8 cellular contexts compared by ENCODE assay signal in the genomic region with DNA sequence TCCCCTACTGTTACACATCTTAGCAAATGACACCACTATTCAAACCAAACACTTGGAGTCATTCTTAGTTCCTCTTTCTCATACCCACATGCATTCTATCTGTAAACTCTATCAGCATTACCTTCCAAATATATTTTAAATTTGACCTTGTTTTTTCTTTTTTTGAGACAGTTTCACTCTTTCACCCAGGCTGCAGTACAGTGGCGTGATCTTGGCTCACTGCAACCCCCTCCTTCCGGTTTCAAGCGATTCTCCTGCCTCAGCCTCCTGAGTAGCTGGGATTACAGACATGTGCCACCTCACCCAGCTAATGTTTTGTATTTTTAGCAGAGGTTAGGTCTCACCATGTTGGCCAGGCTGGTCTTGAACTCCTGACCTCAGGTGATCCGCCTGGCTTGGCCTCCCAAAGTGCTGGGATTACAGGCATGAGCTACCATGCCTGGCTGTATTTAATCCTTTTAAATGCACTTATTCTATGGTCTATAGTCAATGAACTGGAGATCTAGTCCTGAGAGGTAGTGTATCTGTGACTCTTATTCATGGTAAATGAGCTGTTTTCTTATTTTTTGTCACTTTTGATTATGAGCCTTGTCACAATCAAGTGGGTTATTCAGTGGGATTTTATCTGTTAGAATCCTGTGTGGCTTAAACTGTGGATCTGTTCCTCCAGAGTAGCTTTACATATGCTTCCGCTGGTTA.
DNase-seq lines count a peak whose midpoint lies in the region; ATAC-seq and TF ChIP-seq lines count a peak whose summit lies in the region.

No MANE protein-coding gene starts in this region.

- peak overlapping the region; percentile 64 for H3K9ac ChIP-seq in OCI-LY3 (ENCODE audit: low read length)

- no peak overlapping the region for H2AFZ ChIP-seq in OCI-LY3 (ENCODE audit: low read depth, low read length)

- POLR2A ChIA-PET in naive thymus-derived CD8-positive, alpha-beta T cell (lab: Charles Lee): interaction anchor here (0.6 to 1.8 kb wide), 2 partner anchors 12 to 34 kb away, joined by 4 to 6 read pairs; no protein-coding TSS in a partner anchor

- DNase-seq in naive thymus-derived CD8-positive, alpha-beta T cell: peak in 2 of 10 donors; percentile 1 to 9
- no peak for DNase-seq in retina
- no peak for DNase-seq in left lobe of liver (ENCODE audit: low spot score)
- DNase-seq in epidermal melanocyte (ENCODE audit: insufficient read length, low spot score): no peak

- H3K27me3 ChIP-seq in OCI-LY3 (ENCODE audit: low read depth, low read length): no peaks in the 10 kb centered on the region

- peaks cover 0 to 38% (median 9%) of the 10 kb centered on the region in 3 donors for H3K36me3 Mint-ChIP-seq in naive thymus-derived CD8-positive, alpha-beta T cell

- H3K27ac Mint-ChIP-seq in naive thymus-derived CD8-positive, alpha-beta T cell: peak overlapping the region; percentile 36 to 89 (median 82)

- no peaks in the 10 kb centered on the region for H3K27me3 Mint-ChIP-seq in naive thymus-derived CD8-positive, alpha-beta T cell

- H3K4me1 Mint-ChIP-seq in naive thymus-derived CD8-positive, alpha-beta T cell: peaks cover 20 to 60% (median 48%) of the 10 kb centered on the region in 4 donors

- peaks cover 39% of the 10 kb centered on the region for H3K4me1 ChIP-seq in OCI-LY3 (ENCODE audit: low read length)

- peak overlapping the region; percentile 59 for H3K4me3 ChIP-seq in OCI-LY3 (ENCODE audit: low read length)

- peaks cover 33% of the 10 kb centered on the region for H3K36me3 ChIP-seq in OCI-LY3 (replicated peaks; ENCODE audit: low read depth, low read length)

- TF ChIP-seq CTCF in OCI-LY3 (IDR thresholded peaks at IDR 0.05; ENCODE audit: low read depth, low read length): no peak

- H4K20me1 ChIP-seq in OCI-LY3 (ENCODE audit: insufficient read depth, low read length): peaks cover 31% of the 10 kb centered on the region

- H3K4me3 Mint-ChIP-seq in naive thymus-derived CD8-positive, alpha-beta T cell: peak overlapping the region in 6 of 10 donors; percentile 0 to 58 (median 39)

- H3K27ac ChIP-seq in OCI-LY3 (ENCODE audit: low read length): peak overlapping the region; percentile 86

- H3K4me2 ChIP-seq in OCI-LY3 (ENCODE audit: low read length): peak overlapping the region; percentile 83

- peaks cover 53% of the 10 kb centered on the region for H3K79me2 ChIP-seq in OCI-LY3 (ENCODE audit: low read length)

- peaks cover 3% of the 10 kb centered on the region; the same call in 1 of the 2 replicates for H3K9me3 ChIP-seq in OCI-LY3 (ENCODE audit: insufficient read depth, low read length)

- no peaks in the 10 kb centered on the region for H3K9me3 Mint-ChIP-seq in naive thymus-derived CD8-positive, alpha-beta T cell

- ATAC-seq in GM18868 (IDR thresholded peaks at IDR 0.05; ENCODE audit: unreplicated experiment) (peak; percentile 79), HG02840 (IDR thresholded peaks at IDR 0.05; ENCODE audit: low FRiP score, unreplicated experiment) (peak; percentile 72), left lobe of liver (no peak), GM19023 (IDR thresholded peaks at IDR 0.05; ENCODE audit: unreplicated experiment) (no peak)
- ATAC-seq in naive thymus-derived CD8-positive, alpha-beta T cell: peak; percentile 42 to 45

Comparison
In these comparisons a context has a peak if more than half of its experiments do, and no peak if none do; other contexts are left out.
1. ATAC-seq: peak in GM18868 (single experiment), HG02840 (single experiment) and naive thymus-derived CD8-positive, alpha-beta T cell (2 of 2); none in left lobe of liver (single experiment) and GM19023 (single experiment).